21 cellular contexts compared by ENCODE assay signal in the genomic region with DNA sequence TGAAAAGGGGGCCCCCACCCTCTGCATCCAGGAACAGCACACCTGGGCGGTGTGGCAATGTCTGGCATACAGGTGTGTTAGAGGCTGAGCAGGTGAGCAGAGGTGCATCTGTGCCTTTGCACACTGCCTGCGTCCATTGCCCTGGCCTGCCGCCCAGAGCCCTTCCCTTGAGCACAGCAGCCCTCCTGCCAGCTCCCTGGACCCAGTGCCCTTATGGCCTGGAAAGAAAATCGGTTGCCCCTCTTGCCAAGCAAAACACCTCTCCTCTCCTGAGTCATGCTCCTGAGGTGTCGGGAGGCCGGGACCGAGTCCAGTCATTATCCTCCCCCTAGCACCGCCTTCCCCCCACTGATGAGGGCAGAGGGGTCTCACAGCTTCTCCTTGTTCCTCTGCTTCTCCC.
"Had no signal": no experiment of that assay in that cellular context is flagged by ENCODE, and none has a peak within 500 bp of the region (broad histone marks: within the 10 kb centered on the region; RNA-seq: fewer than 3 reads in every experiment).

No MANE protein-coding gene starts in this region.

- H3K27ac ChIP-seq: ascending aorta, brain microvascular endothelial cell, dorsolateral prefrontal cortex, pancreas, psoas muscle had no signal

- DNase-seq: activated gamma-delta T cell treated with Interleukin-2 at 50 U/mL for 16 hours; activated T-cell treated with anti-CD3 and anti-CD28 coated beads, Interleukin-2, amount 50 U/mL, for 1 hour; brain microvascular endothelial cell; dorsolateral prefrontal cortex; effector memory CD8-positive, alpha-beta T cell; foreskin melanocyte; immature natural killer cell; kidney glomerular epithelial cell; left ventricle myocardium superior; mammary epithelial cell; midbrain; pancreas; psoas muscle; right cardiac atrium; stimulated activated CD4-positive, alpha-beta T cell treated with anti-CD3 and anti-CD28 coated beads, Interleukin-1b, Interleukin-23, amount 100 ng/mL, for 48 hours; stimulated activated naive B cell treated with anti-CD40 and anti-IgM and Interleukin-4, amounts not matched to agents 10 μg/mL and 1 μg/mL and 100 μg/mL, for 72 hours; T1000 had no signal

- H3K4me2 ChIP-seq: hepatocyte had no signal

- H3K36me3 ChIP-seq: ascending aorta, brain microvascular endothelial cell, pancreas had no signal

- H3K79me2 ChIP-seq: hepatocyte had no signal

- H3K4me1 ChIP-seq: pancreas, psoas muscle had no signal

- H3K9me3 ChIP-seq: ascending aorta, pancreas, psoas muscle had no signal

- H3K27me3 ChIP-seq: ascending aorta, brain microvascular endothelial cell, hepatocyte, pancreas had no signal

- ATAC-seq: effector memory CD8-positive, alpha-beta T cell; esophagus mucosa; left ventricle myocardium superior; pancreas; psoas muscle; stimulated activated naive B cell treated with anti-CD40 and anti-IgM and Interleukin-4, amounts not matched to agents 10 μg/mL and 1 μg/mL and 100 μg/mL, for 72 hours; WTC11 had no signal

- H3K4me3 ChIP-seq: ascending aorta, dorsolateral prefrontal cortex, hepatocyte, pancreas, psoas muscle had no signal
